ENCODE assay signal across 8 cellular contexts in the genomic region with DNA sequence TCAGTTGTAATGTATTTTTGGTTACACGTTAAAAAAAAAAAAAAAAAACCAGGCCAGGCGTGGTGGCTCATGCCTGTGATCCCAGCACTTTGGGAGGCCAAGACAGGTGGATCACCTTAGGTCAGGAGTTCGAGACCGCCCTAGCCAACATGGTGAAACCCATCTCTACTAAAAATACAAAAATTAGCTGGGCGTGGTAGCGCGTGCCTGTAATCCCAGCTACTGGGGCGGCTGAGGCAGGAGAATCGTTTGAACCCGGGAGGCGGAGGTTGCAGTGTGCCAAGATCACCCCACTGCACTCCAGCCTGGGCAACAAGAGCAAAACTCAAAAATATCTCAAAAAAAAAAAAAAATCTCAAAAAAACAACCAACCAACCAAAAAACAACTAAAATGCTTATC. TPM values are rescaled to one million over a fixed set of nuclear protein-coding genes. Genes with fewer than 3 reads are reported as not detected.
A peak's percentile ranks its signal among the peaks of the same experiment; 100 is the strongest.
DNase-seq lines count a peak whose midpoint lies in the region; ATAC-seq and TF ChIP-seq lines count a peak whose summit lies in the region.
"Not testable (repeated sequence)": the region's sequence is repeated elsewhere in the genome, so short reads cannot be mapped to it uniquely, and the experiment has no call there.

No MANE protein-coding gene starts in this region.

- 76% methylated on average over 10 of the region's 11 CpGs for WGBS in mesodermal cell (ENCODE audit: insufficient coverage in 2 of 2), 2 experiments
- WGBS in psoas muscle, 3 donors, result 79 to 86% (median 81%) methylated on average over 11 of the region's 11 CpGs

- H3K9me3 Mint-ChIP-seq in Caco-2 (ENCODE audit: unreplicated experiment); activated CD4-positive, alpha-beta memory T cell treated with anti-CD3 and anti-CD28 coated beads, Interleukin-2, amount 10 ng/mL, durations not matched to agents 7 days and 5 days; type B pancreatic cell: not testable (repeated sequence)

- peak overlapping the region; percentile 98 for H3K4me3 Mint-ChIP-seq in Caco-2 (ENCODE audit: unreplicated experiment)
- H3K4me3 Mint-ChIP-seq in activated CD4-positive, alpha-beta memory T cell treated with anti-CD3 and anti-CD28 coated beads, Interleukin-2, amount 10 ng/mL, durations not matched to agents 7 days and 5 days, result peak overlapping the region; percentile 95
- H3K4me3 Mint-ChIP-seq in type B pancreatic cell, result peak overlapping the region; percentile 75

- peaks cover 52% of the 10 kb centered on the region for H3K36me3 Mint-ChIP-seq in Caco-2 (ENCODE audit: insufficient read depth, unreplicated experiment)
- peaks cover 55% of the 10 kb centered on the region for H3K36me3 Mint-ChIP-seq in activated CD4-positive, alpha-beta memory T cell treated with anti-CD3 and anti-CD28 coated beads, Interleukin-2, amount 10 ng/mL, durations not matched to agents 7 days and 5 days (ENCODE audit: low read depth)
- not testable (repeated sequence) for H3K36me3 Mint-ChIP-seq in type B pancreatic cell

- not testable (repeated sequence) for ATAC-seq in psoas muscle

- H4K20me1 ChIP-seq in MM.1S (ENCODE audit: insufficient read depth, low read length), result peaks cover 68% of the 10 kb centered on the region

- in situ Hi-C loops in brain microvascular endothelial cell (cut with HindIII; ENCODE audit: low pct_ligation_motif_present, low sequenced_read_pairs), result not testable (repeated sequence)

- H3K4me1 Mint-ChIP-seq in Caco-2 (ENCODE audit: low read depth, unreplicated experiment) (peaks cover 37% of the 10 kb centered on the region), type B pancreatic cell (ENCODE audit: unreplicated experiment) (peaks cover 58% of the 10 kb centered on the region)
- peaks cover 64% of the 10 kb centered on the region for H3K4me1 Mint-ChIP-seq in activated CD4-positive, alpha-beta memory T cell treated with anti-CD3 and anti-CD28 coated beads, Interleukin-2, amount 10 ng/mL, durations not matched to agents 7 days and 5 days

- not testable (repeated sequence) for H3F3A ChIP-seq in MM.1S (ENCODE audit: insufficient read depth, low read length)

- POLR2A ChIA-PET in Caco-2 (lab: Charles Lee), result not testable (repeated sequence)
- POLR2A ChIA-PET in activated CD4-positive, alpha-beta memory T cell treated with anti-CD3 and anti-CD28 coated beads, Interleukin-2, amount 10 ng/mL, durations not matched to agents 7 days and 5 days (lab: Charles Lee), result interaction anchor here (1.7 kb wide), 1 partner anchor 124 kb away, joined by 5 read pairs; no protein-coding TSS in a partner anchor

- intact Hi-C loops in Caco-2 (cut with micrococcal nuclease; ENCODE audit: unreplicated experiment), result not testable (repeated sequence)
- intact Hi-C loops in psoas muscle (cut with DNase I), result loop anchor here in 1 of 2 donors (10.0 kb wide), 1 partner anchor 291 kb away; the partner anchor contains the start of gene EPC1

- not testable (repeated sequence) for H3K27me3 ChIP-seq in Caco-2 (replicated peaks; ENCODE audit: control insufficient read depth, insufficient read depth, low read length); MM.1S (replicated peaks; ENCODE audit: insufficient read depth, low read length); brain microvascular endothelial cell (replicated peaks); psoas muscle (ENCODE audit: insufficient read depth in 3 of 3, low read length in 2 of 3)

- not testable (repeated sequence) for H3K27me3 Mint-ChIP-seq in Caco-2 (ENCODE audit: insufficient read depth, unreplicated experiment); activated CD4-positive, alpha-beta memory T cell treated with anti-CD3 and anti-CD28 coated beads, Interleukin-2, amount 10 ng/mL, durations not matched to agents 7 days and 5 days; type B pancreatic cell

- DNase-seq in Caco-2; MM.1S; activated CD4-positive, alpha-beta memory T cell treated with anti-CD3 and anti-CD28 coated beads, Interleukin-2, amount 10 ng/mL, durations not matched to agents 7 days and 5 days; brain microvascular endothelial cell; fibroblast of pulmonary artery (ENCODE audit: low read depth); psoas muscle; type B pancreatic cell (ENCODE audit: extremely low spot score, unreplicated experiment): not testable (repeated sequence)

- TF ChIP-seq CTCF in Caco-2 (IDR thresholded peaks at IDR 0.05; ENCODE audit: insufficient read depth in 1 of 2, low read depth in 1 of 2, low read length in 1 of 2, severe bottlenecking in 1 of 2, unreplicated experiment in 1 of 2); MM.1S (IDR thresholded peaks at IDR 0.05; ENCODE audit: low read length); brain microvascular endothelial cell (IDR thresholded peaks at IDR 0.05; ENCODE audit: low read depth, low read length, missing control alignments); fibroblast of pulmonary artery (IDR thresholded peaks at IDR 0.05; ENCODE audit: low read length, missing control alignments); psoas muscle (IDR thresholded peaks at IDR 0.05); type B pancreatic cell (conservative IDR thresholded peaks at IDR 0.05): not testable (repeated sequence)

- H3K4me3 ChIP-seq in Caco-2 (ENCODE audit: low read depth, low read length); MM.1S (ENCODE audit: low read length): not testable (repeated sequence)
- H3K4me3 ChIP-seq in brain microvascular endothelial cell (ENCODE audit: low read depth, low read length), result peak overlapping the region; percentile 98
- peak overlapping the region; percentile 92 for H3K4me3 ChIP-seq in fibroblast of pulmonary artery (replicated peaks; ENCODE audit: low read depth, low read length)
- peak overlapping the region; percentile 95 for H3K4me3 ChIP-seq in mesodermal cell (ENCODE audit: extremely low read depth, insufficient read depth, low read length, poor library complexity, severe bottlenecking)
- peak overlapping the region; percentile 78 for H3K4me3 ChIP-seq in psoas muscle

- H3K27ac ChIP-seq in MM.1S (ENCODE audit: low read length); mesodermal cell (ENCODE audit: low read depth, low read length, severe bottlenecking); psoas muscle: not testable (repeated sequence)
- peak overlapping the region; percentile 50 for H3K27ac ChIP-seq in brain microvascular endothelial cell

- BruUV-seq in Caco-2 (replicated peaks; lab: Mats Ljungman, UMichigan), result not testable (repeated sequence)

- peaks cover 41% of the 10 kb centered on the region for H3K4me1 ChIP-seq in Caco-2
- peaks cover 15% of the 10 kb centered on the region for H3K4me1 ChIP-seq in MM.1S (ENCODE audit: low read length)
- H3K4me1 ChIP-seq in mesodermal cell (ENCODE audit: control insufficient read depth, insufficient read depth, low read length, poor library complexity, severe bottlenecking), result not testable (repeated sequence)
- H3K4me1 ChIP-seq in psoas muscle, result peaks cover 49% of the 10 kb centered on the region

- H3K9me2 ChIP-seq in MM.1S (replicated peaks; ENCODE audit: insufficient read depth, low read length), result not testable (repeated sequence)

- H2AFZ ChIP-seq in MM.1S (ENCODE audit: low read length), result not testable (repeated sequence)

- CTCF ChIA-PET in Caco-2 (lab: Charles Lee), result not testable (repeated sequence)
- CTCF ChIA-PET in activated CD4-positive, alpha-beta memory T cell treated with anti-CD3 and anti-CD28 coated beads, Interleukin-2, amount 10 ng/mL, durations not matched to agents 7 days and 5 days (lab: Charles Lee), result interaction anchor here (0.6 kb wide), 1 partner anchor 113 kb away, joined by 3 read pairs; no protein-coding TSS in a partner anchor

- H3K9me3 ChIP-seq in Caco-2; MM.1S (replicated peaks; ENCODE audit: insufficient read depth, low read length); mesodermal cell (ENCODE audit: control insufficient read depth, low read length); psoas muscle: not testable (repeated sequence)

- not testable (repeated sequence) for H3K36me3 ChIP-seq in Caco-2 (ENCODE audit: control insufficient read depth, insufficient read depth, low read length); MM.1S (replicated peaks; ENCODE audit: insufficient read depth, low read length); brain microvascular endothelial cell (replicated peaks); psoas muscle (ENCODE audit: insufficient read depth in 1 of 2, low read depth in 1 of 2)
- H3K36me3 ChIP-seq in mesodermal cell (ENCODE audit: control insufficient read depth, insufficient read depth, low read length), result peaks cover 19% of the 10 kb centered on the region

- peaks cover 78% of the 10 kb centered on the region for H3K79me2 ChIP-seq in MM.1S (ENCODE audit: low read length)

- not testable (repeated sequence) for H3K9ac ChIP-seq in MM.1S (ENCODE audit: low read length)

- peak overlapping the region; percentile 68 for H3K4me2 ChIP-seq in MM.1S (ENCODE audit: low read depth, low read length)

- H3K27ac Mint-ChIP-seq in Caco-2 (ENCODE audit: unreplicated experiment), result not testable (repeated sequence)
- H3K27ac Mint-ChIP-seq in activated CD4-positive, alpha-beta memory T cell treated with anti-CD3 and anti-CD28 coated beads, Interleukin-2, amount 10 ng/mL, durations not matched to agents 7 days and 5 days, result peak overlapping the region; percentile 60
- H3K27ac Mint-ChIP-seq in type B pancreatic cell, result peak overlapping the region; percentile 57

RNA-seq across cellular contexts. Expression of gene KIF5B, which starts 2.8 kb away (rescaled TPM):
- 172 and 183 TPM in 2 replicates for total RNA-seq in Caco-2 (2022)
- 10 to 100 TPM; 79.8 to 80.8 TPM for total RNA-seq in activated CD4-positive, alpha-beta memory T cell treated with anti-CD3 and anti-CD28 coated beads, Interleukin-2, amount 10 ng/mL, durations not matched to agents 7 days and 5 days
- 124 TPM for polyA plus RNA-seq in mesodermal cell (2013, experiment 1 of 2)
- 145 TPM for polyA plus RNA-seq in mesodermal cell (2013, experiment 2 of 2)
- total RNA-seq in psoas muscle, result 100 to 1,000 TPM in 2 of 4 donors, 10 to 100 TPM in 2; 87.7 to 124 (median 100) TPM
- polyA plus RNA-seq in psoas muscle, result 100 to 1,000 TPM in 1 of 3 donors, 10 to 100 TPM in 2; 46.5 to 135 (median 47.2) TPM
- 88.3 and 95.7 TPM in 2 replicates for total RNA-seq in type B pancreatic cell (ENCODE audit: low replicate concordance)
